ENCODE assay signal across 1 cellular context in the genomic region with DNA sequence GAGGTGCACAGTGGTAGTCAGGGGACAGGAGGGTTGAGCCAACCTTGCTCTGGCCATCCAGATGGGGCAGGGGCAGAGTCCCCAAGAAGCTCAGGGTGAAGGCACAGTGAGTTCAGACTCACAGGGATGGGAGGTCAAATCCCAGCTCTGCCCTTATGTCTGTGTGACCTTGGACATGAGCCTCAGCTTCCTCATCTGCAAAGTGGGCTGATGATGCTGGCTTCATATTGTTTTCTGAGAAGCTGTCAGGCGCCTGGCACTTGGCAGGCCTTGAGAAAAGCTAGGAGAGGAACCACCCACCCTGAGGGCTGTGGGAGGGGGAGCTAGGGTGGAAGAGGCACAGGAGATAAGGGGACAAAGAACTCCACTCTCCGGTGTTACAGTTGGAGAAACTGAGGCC.
TF ChIP-seq lines count a peak whose summit lies in the region.

No MANE protein-coding gene starts in this region.

TF ChIP-seq in endothelial cell of umbilical vein, 7 proteins besides CTCF, POLR2A, EP300 and RAD21:
- TF ChIP-seq JUN (IDR thresholded peaks at IDR 0.05; ENCODE audit: borderline replicate concordance, insufficient read depth, insufficient read length, low read depth) (no peak), GATA2 (IDR thresholded peaks at IDR 0.05; ENCODE audit: insufficient read depth, insufficient read length, low read depth, low read length) (no peak), FOS (IDR thresholded peaks at IDR 0.05; ENCODE audit: borderline replicate concordance, insufficient read depth, low read length) (no peak), MAX (IDR thresholded peaks at IDR 0.05; ENCODE audit: insufficient read depth, insufficient read length) (no peak), MYC (IDR thresholded peaks at IDR 0.05; ENCODE audit: low read depth, low read length) (no peak), POLR2AphosphoS5 (IDR thresholded peaks at IDR 0.05; ENCODE audit: insufficient read depth, low read depth, low read length) (no peak), EZH2 (IDR thresholded peaks at IDR 0.05; ENCODE audit: borderline replicate concordance, low read depth, low read length, severe bottlenecking) (no peak)
